ENCODE assay signal across 8 cellular contexts in genomic region chr19:1465191-1466016, GRCh38. TPM values are rescaled to one million over a fixed set of nuclear protein-coding genes. Genes with fewer than 3 reads are reported as not detected.
DNase-seq lines count a peak whose midpoint lies in the region; ATAC-seq and TF ChIP-seq lines count a peak whose summit lies in the region.

No MANE protein-coding gene starts in this region.

- TF ChIP-seq RAD21 in liver (IDR thresholded peaks at IDR 0.05): peak in 1 of 2 donors; percentile 62

- peak; percentile 50 for TF ChIP-seq CTCF in GM13977 (IDR thresholded peaks at IDR 0.05; ENCODE audit: extremely low read depth, insufficient read depth, missing control alignments)
- peak in 2 of 3 donors; percentile 40 to 54 for TF ChIP-seq CTCF in breast epithelium (IDR thresholded peaks at IDR 0.05)
- peak; percentile 49 for TF ChIP-seq CTCF in liver (IDR thresholded peaks at IDR 0.05; ENCODE audit: low read depth, low read length, missing input control)

- intact Hi-C loops in breast epithelium (cut with DNase I; ENCODE audit: low total_unique reads): no loop called here

- 54% methylated on average over 83 of the region's 83 CpGs for WGBS in liver

- ATAC-seq in GM21360 (IDR thresholded peaks at IDR 0.05; ENCODE audit: unreplicated experiment): no peak
- no peak for ATAC-seq in HG02610 (IDR thresholded peaks at IDR 0.05; ENCODE audit: unreplicated experiment)
- no peak for ATAC-seq in GM21515 (IDR thresholded peaks at IDR 0.05; ENCODE audit: unreplicated experiment)

- in situ Hi-C loops in GM13977 (cut with MboI; ENCODE audit: low pct_unique_long_range_greater_than_20kb, low sequenced_read_pairs, unreplicated experiment): no loop called here

- DNase-seq in AG08395 (ENCODE audit: low spot score) (peak; percentile 74), GM13977 (ENCODE audit: low spot score) (peak; percentile 84), breast epithelium (ENCODE audit: low spot score in 2 of 2) (no peak), SKM-1 (lab: John Stamatoyannopoulos, UW; ENCODE audit: unreplicated experiment) (no peak)

- peak overlapping the region in 2 of 3 donors; percentile 31 to 54 for H3K4me3 ChIP-seq in breast epithelium
- no peak overlapping the region for H3K4me3 ChIP-seq in liver (ENCODE audit: low read depth in 1 of 3, low read length in 3 of 3)

- H3K9me3 ChIP-seq in breast epithelium: no peaks in the 10 kb centered on the region
- no peaks in the 10 kb centered on the region for H3K9me3 ChIP-seq in liver (ENCODE audit: control insufficient read depth in 4 of 4, low read length in 3 of 4)

- H3K27me3 ChIP-seq in breast epithelium (peaks cover 18 to 42% of the 10 kb centered on the region in 2 donors), liver (ENCODE audit: control insufficient read depth in 4 of 4, insufficient read depth in 4 of 4, low read length in 3 of 4) (peaks cover 0 to 11% (median 3%) of the 10 kb centered on the region in 4 donors)

- H3K36me3 ChIP-seq in breast epithelium (no peaks in the 10 kb centered on the region), liver (ENCODE audit: control insufficient read depth in 4 of 4, insufficient read depth in 3 of 4, low read depth in 1 of 4, low read length in 3 of 4) (no peaks in the 10 kb centered on the region)

- H3K27ac ChIP-seq in breast epithelium: no peak overlapping the region
- no peak overlapping the region for H3K27ac ChIP-seq in liver (ENCODE audit: low read depth in 1 of 2, low read length in 2 of 2)

- H3K4me1 ChIP-seq in breast epithelium (peaks cover 27 to 29% of the 10 kb centered on the region in 2 donors), liver (ENCODE audit: control insufficient read depth in 4 of 4, insufficient read depth in 4 of 4, low read length in 3 of 4) (peaks cover 18 to 45% (median 35%) of the 10 kb centered on the region in 4 donors)

- no peak overlapping the region for H3K9ac ChIP-seq in liver (ENCODE audit: low read depth in 1 of 2, low read length in 2 of 2)

- no peak for TF ChIP-seq POLR2A in breast epithelium (IDR thresholded peaks at IDR 0.05)

TF ChIP-seq in liver, 16 proteins besides CTCF, POLR2A, EP300 and RAD21:
- TF ChIP-seq FOXA2 (IDR thresholded peaks at IDR 0.05) (no peak), FOXA1 (IDR thresholded peaks at IDR 0.05) (no peak), HNF4A (conservative IDR thresholded peaks at IDR 0.05) (no peak), SP1 (IDR thresholded peaks at IDR 0.05) (no peak), TAF1 (conservative IDR thresholded peaks at IDR 0.05) (no peak), EGR1 (IDR thresholded peaks at IDR 0.05; ENCODE audit: low read depth in 2 of 2) (no peak), HNF4G (IDR thresholded peaks at IDR 0.05) (no peak), NR2F2 (IDR thresholded peaks at IDR 0.05) (no peak), YY1 (IDR thresholded peaks at IDR 0.05) (no peak), ZBTB33 (IDR thresholded peaks at IDR 0.05) (no peak), JUND (IDR thresholded peaks at IDR 0.05) (no peak), RXRA (IDR thresholded peaks at IDR 0.05) (no peak), MAX (IDR thresholded peaks at IDR 0.05) (no peak), GABPA (IDR thresholded peaks at IDR 0.05 in 1 of 2, conservative IDR thresholded peaks at IDR 0.05 in 1 of 2) (no peak)
- TF ChIP-seq, protein P1, sequence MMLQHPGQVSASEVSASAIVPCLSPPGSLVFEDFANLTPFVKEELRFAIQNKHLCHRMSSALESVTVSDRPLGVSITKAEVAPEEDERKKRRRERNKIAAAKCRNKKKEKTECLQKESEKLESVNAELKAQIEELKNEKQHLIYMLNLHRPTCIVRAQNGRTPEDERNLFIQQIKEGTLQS (IDR thresholded peaks at IDR 0.05): no peak
- TF ChIP-seq, protein P2, sequence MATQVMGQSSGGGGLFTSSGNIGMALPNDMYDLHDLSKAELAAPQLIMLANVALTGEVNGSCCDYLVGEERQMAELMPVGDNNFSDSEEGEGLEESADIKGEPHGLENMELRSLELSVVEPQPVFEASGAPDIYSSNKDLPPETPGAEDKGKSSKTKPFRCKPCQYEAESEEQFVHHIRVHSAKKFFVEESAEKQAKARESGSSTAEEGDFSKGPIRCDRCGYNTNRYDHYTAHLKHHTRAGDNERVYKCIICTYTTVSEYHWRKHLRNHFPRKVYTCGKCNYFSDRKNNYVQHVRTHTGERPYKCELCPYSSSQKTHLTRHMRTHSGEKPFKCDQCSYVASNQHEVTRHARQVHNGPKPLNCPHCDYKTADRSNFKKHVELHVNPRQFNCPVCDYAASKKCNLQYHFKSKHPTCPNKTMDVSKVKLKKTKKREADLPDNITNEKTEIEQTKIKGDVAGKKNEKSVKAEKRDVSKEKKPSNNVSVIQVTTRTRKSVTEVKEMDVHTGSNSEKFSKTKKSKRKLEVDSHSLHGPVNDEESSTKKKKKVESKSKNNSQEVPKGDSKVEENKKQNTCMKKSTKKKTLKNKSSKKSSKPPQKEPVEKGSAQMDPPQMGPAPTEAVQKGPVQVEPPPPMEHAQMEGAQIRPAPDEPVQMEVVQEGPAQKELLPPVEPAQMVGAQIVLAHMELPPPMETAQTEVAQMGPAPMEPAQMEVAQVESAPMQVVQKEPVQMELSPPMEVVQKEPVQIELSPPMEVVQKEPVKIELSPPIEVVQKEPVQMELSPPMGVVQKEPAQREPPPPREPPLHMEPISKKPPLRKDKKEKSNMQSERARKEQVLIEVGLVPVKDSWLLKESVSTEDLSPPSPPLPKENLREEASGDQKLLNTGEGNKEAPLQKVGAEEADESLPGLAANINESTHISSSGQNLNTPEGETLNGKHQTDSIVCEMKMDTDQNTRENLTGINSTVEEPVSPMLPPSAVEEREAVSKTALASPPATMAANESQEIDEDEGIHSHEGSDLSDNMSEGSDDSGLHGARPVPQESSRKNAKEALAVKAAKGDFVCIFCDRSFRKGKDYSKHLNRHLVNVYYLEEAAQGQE (IDR thresholded peaks at IDR 0.05): no peak

RNA-seq across cellular contexts. Expression of gene C19orf25, which starts 13.6 kb away (rescaled TPM):
- total RNA-seq in breast epithelium (10 to 100 TPM; 27.7 to 32.8 (median 28.7) TPM), liver (10 to 100 TPM; 17.3 to 19.8 TPM)
- polyA plus RNA-seq in liver: 10 to 100 TPM; 15.1 to 19.8 TPM

RNA-seq across cellular contexts. Expression of gene APC2, which starts 15.5 kb away (rescaled TPM):
- total RNA-seq in breast epithelium (under 1 TPM; under 0.01 to 0.29 (median 0.16) TPM), liver (under 1 TPM; under 0.01 to 0.05 TPM)
- polyA plus RNA-seq in liver: under 1 TPM; 0.01 to 0.06 TPM

RNA-seq across cellular contexts. Expression of gene PCSK4, which starts 24.7 kb away (rescaled TPM):
- total RNA-seq in breast epithelium (1 to 10 TPM; 2.2 to 10.0 (median 5.9) TPM), liver (1 to 10 TPM; 2.6 TPM)
- 1 to 10 TPM in 1 of 2 donors, under 1 TPM in 1; 0.60 to 1.2 TPM for polyA plus RNA-seq in liver

RNA-seq across cellular contexts. Expression of gene REEP6, which starts 25.6 kb away (rescaled TPM):
- 10 to 100 TPM in 2 of 3 donors, 1 to 10 TPM in 1; 4.3 to 17.4 (median 11.0) TPM for total RNA-seq in breast epithelium
- total RNA-seq in liver: 100 to 1,000 TPM in 1 of 2 donors, 10 to 100 TPM in 1; 16.4 to 159 TPM
- polyA plus RNA-seq in liver: 100 to 1,000 TPM; 243 to 449 TPM

RNA-seq across cellular contexts. Expression of gene RPS15, which starts 27.2 kb away (rescaled TPM):
- total RNA-seq in breast epithelium (1,000 to 10,000 TPM; 2,978 to 3,238 (median 2,982) TPM), liver (100 to 1,000 TPM; 296 to 408 TPM)
- polyA plus RNA-seq in liver: 100 to 1,000 TPM; 420 to 954 TPM

Comparison
In these comparisons a context has a peak if more than half of its experiments do, and no peak if none do; other contexts are left out.
1. DNase-seq: peak in AG08395 (single experiment) and GM13977 (single experiment); none in breast epithelium (0 of 2) and SKM-1 (single experiment).
2. H3K4me3 ChIP-seq: peak in breast epithelium (2 of 3); none in liver (0 of 3).
3. Peak in every context shown above with its lines, with median percentiles within 50 percentile points of each other: CTCF ChIP-seq.